Comparison of ENCODE assay signal across 28 cellular contexts in the genomic region with DNA sequence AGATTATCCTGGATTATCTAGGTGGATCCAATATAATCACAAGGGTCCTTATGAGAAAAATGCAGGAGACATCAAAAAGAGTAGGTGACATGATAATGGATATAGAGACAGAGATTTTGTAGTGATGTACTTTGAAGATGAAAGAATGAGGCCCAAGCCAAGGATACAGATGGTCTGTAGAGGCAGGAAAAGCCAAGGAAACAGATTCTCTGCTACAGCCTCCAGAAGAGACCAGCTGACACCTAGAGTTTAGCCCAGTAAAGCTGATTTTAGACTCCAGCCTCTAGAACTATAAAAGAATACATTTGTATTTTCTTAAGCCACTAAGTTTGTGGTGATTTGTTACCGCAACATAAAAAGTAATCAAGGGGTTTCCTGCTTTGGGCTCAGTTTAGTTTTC.
"Had no signal": no experiment of that assay in that cellular context is flagged by ENCODE, and none has a peak within 500 bp of the region (broad histone marks: within the 10 kb centered on the region; RNA-seq: fewer than 3 reads in every experiment).

No MANE protein-coding gene starts in this region.

- H3K9me3 ChIP-seq: gastrocnemius medialis, mucosa of descending colon, prostate gland, right atrium auricular region, suprapubic skin, transverse colon, upper lobe of right lung, uterus had no signal

- FAIRE-seq: keratinocyte had no signal

- ATAC-seq: esophagus mucosa; gastrocnemius medialis; left lobe of liver; mucosa of descending colon; natural killer cell treated with Interleukin-12 subunit alpha and Interleukin-12 subunit beta and Interleukin-15 and Interleukin-18, amount 100 ng/mL, for 72 hours; sciatic nerve; stimulated activated naive CD8-positive, alpha-beta T cell treated with anti-CD3 and anti-CD28 coated beads, Interleukin-15, amount 100 ng/mL, for 72 hours; upper lobe of right lung had no signal

- H3K27ac ChIP-seq: epithelial cell of prostate, neural progenitor cell, prostate gland, right atrium auricular region, suprapubic skin, transverse colon, upper lobe of right lung, uterus had no signal

- DNase-seq: effector CD8-positive, alpha-beta T cell; endodermal cell; foreskin fibroblast; gastrocnemius medialis; head of caudate nucleus; mucosa of descending colon; naive B cell; stimulated activated CD4-positive, alpha-beta T cell treated with anti-CD3 and anti-CD28 coated beads, Interleukin-12 subunit alpha, Interleukin-12 subunit beta, amount 100 ng/mL, for 4 hours; stimulated activated CD4-positive, alpha-beta T cell treated with anti-CD3 and anti-CD28 coated beads, Interleukin-1b, Interleukin-23, amount 100 ng/mL, for 48 hours; stimulated activated CD4-positive, alpha-beta T cell treated with anti-CD3 and anti-CD28 coated beads, Interleukin-4, amount 100 ng/mL, for 1 hour; stimulated activated CD8-positive, alpha-beta memory T cell treated with anti-CD3 and anti-CD28 coated beads, Interleukin-4, amount 100 ng/mL, for 48 hours; stimulated activated naive CD4-positive, alpha-beta T cell; stimulated activated naive CD8-positive, alpha-beta T cell treated with anti-CD3 and anti-CD28 coated beads, Interleukin-15, amount 100 ng/mL, for 72 hours; transverse colon; upper lobe of right lung; uterus had no signal

- H3K27me3 ChIP-seq: gastrocnemius medialis, neural progenitor cell, right atrium auricular region, suprapubic skin, transverse colon, upper lobe of right lung, uterus had no signal

- H3K4me2 ChIP-seq: neural progenitor cell, smooth muscle cell had no signal

- H3K9ac ChIP-seq: neural progenitor cell had no signal

- H3K4me1 ChIP-seq: neural progenitor cell, upper lobe of right lung, uterus had no signal

- H3K4me3 ChIP-seq: gastrocnemius medialis, lung, mucosa of descending colon, neural progenitor cell, prostate gland, right atrium auricular region, smooth muscle cell, suprapubic skin, transverse colon, upper lobe of right lung, uterus had no signal

- H3K36me3 ChIP-seq: gastrocnemius medialis, neural progenitor cell, prostate gland, right atrium auricular region, suprapubic skin, transverse colon, upper lobe of right lung, uterus had no signal

- H2AFZ ChIP-seq: neural progenitor cell had no signal
